9 cellular contexts compared by ENCODE assay signal in the genomic region with DNA sequence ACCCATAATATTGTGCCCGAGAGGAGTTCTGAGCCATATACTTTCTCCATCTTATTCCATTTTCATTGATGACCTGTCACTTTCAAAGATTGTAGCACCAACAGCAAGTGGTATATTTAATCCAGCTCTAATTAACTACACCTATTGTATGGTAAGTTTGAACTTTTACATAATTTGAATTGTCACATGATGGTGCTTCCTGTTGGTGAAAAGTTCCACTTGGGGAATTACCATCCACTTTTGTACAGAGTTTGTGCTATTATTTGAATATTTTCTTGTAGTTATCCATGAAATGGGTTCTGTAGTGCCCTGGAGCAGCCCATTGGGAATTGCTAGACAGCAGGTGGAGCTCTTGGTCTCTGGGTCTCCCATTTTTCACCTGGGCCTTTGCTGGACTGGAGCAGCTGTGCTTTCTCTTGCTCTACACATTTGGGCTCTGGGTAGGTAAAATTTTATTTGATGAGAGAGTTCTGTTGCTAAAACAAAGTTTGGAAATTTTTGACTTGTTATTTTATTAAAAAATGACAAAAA. TPM values are rescaled to one million over a fixed set of nuclear protein-coding genes. Genes with fewer than 3 reads are reported as not detected.
DNase-seq lines count a peak whose midpoint lies in the region; ATAC-seq, FAIRE-seq and TF ChIP-seq lines count a peak whose summit lies in the region.
"Had no signal": no experiment of that assay in that cellular context is flagged by ENCODE, and none has a peak within 500 bp of the region (broad histone marks: within the 10 kb centered on the region; RNA-seq: fewer than 3 reads in every experiment).

No MANE protein-coding gene starts in this region.

- peaks cover 2% of the 10 kb centered on the region for H3K4me1 Mint-ChIP-seq in osteocyte (ENCODE audit: unreplicated experiment)

- TF ChIP-seq CTCF in bronchial epithelial cell (IDR thresholded peaks at IDR 0.05; ENCODE audit: insufficient read depth, low read length, severe bottlenecking) (peak; percentile 64), osteocyte (IDR thresholded peaks at IDR 0.05) (peak; percentile 40)

- no peak overlapping the region for H3K27ac Mint-ChIP-seq in osteocyte (ENCODE audit: unreplicated experiment)

- H3K36me3 Mint-ChIP-seq in osteocyte (ENCODE audit: unreplicated experiment) = no peaks in the 10 kb centered on the region

- FAIRE-seq in bronchial epithelial cell (lab: Jason Lieb, UNC) = no peak

- DNase-seq in NCI-H1436 (lab: John Stamatoyannopoulos, UW) (peak; percentile 14), NCI-H1436 treated with DMSO at 0.1 percent for 48 hours (lab: John Stamatoyannopoulos, UW) (no peak), M059J (ENCODE audit: low read depth) (peak; percentile 52), bronchial epithelial cell (ENCODE audit: low read depth) (peak; percentile 37), osteocyte (ENCODE audit: extremely low spot score, unreplicated experiment) (no peak), SIG-M5 (lab: John Stamatoyannopoulos, UW) (no peak)
- DNase-seq in stimulated activated CD4-positive, alpha-beta T cell treated with anti-CD3 and anti-CD28 coated beads, Interleukin-4, amount 100 ng/mL, for 1 hour = no peak

- H3K4me3 Mint-ChIP-seq in osteocyte (ENCODE audit: unreplicated experiment) = no peak overlapping the region

- H3K4me3 ChIP-seq in bronchial epithelial cell (ENCODE audit: low read depth, low read length) = no peak overlapping the region
- H3K4me3 ChIP-seq: BLaER1 had no signal

- H3K9me3 Mint-ChIP-seq in osteocyte (ENCODE audit: unreplicated experiment) = no peaks in the 10 kb centered on the region

- ATAC-seq in HG02970 (IDR thresholded peaks at IDR 0.05; ENCODE audit: low FRiP score, unreplicated experiment) = no peak

- no peaks in the 10 kb centered on the region for H3K27me3 ChIP-seq in bronchial epithelial cell (ENCODE audit: control insufficient read depth, insufficient read depth, low read length)
- H3K27me3 ChIP-seq: BLaER1 had no signal

- H3K27me3 Mint-ChIP-seq in osteocyte (ENCODE audit: unreplicated experiment) = no peaks in the 10 kb centered on the region

- H3K36me3 ChIP-seq in bronchial epithelial cell (ENCODE audit: control insufficient read depth, insufficient read depth, low read length) = no peaks in the 10 kb centered on the region
- H3K36me3 ChIP-seq: BLaER1 had no signal

RNA-seq across cellular contexts. Expression of gene SMCO3, which starts 3.0 kb away (rescaled TPM):
- total RNA-seq in M059J (2014; rRNA removed; shearing (Covaris generic)) = not detected in 2 replicates
- not detected in 2 replicates for total RNA-seq in bronchial epithelial cell
- not detected in 2 replicates for total RNA-seq in osteocyte

RNA-seq across cellular contexts. Expression of gene C12orf60, which starts 7.5 kb away (rescaled TPM):
- 0.69 and 2.0 TPM in 2 replicates for total RNA-seq in M059J (2014; rRNA removed; shearing (Covaris generic))
- total RNA-seq in bronchial epithelial cell (1.4 and 2.1 TPM in 2 replicates), osteocyte (0.84 and 1.2 TPM in 2 replicates)

RNA-seq across cellular contexts. Expression of gene WBP11, which starts 7.7 kb away (rescaled TPM):
- 22.1 and 27.4 TPM in 2 replicates for total RNA-seq in M059J (2014; rRNA removed; shearing (Covaris generic))
- 3.7 and 9.2 TPM in 2 replicates for total RNA-seq in bronchial epithelial cell
- total RNA-seq in osteocyte = 62.4 and 64.3 TPM in 2 replicates

RNA-seq across cellular contexts. Expression of gene ART4, which starts 32.3 kb away (rescaled TPM):
- total RNA-seq in M059J (2014; rRNA removed; shearing (Covaris generic)) = not detected in 2 replicates
- total RNA-seq in bronchial epithelial cell (not detected in 2 replicates), osteocyte (not detected in 2 replicates)

Comparison
In these comparisons a context has a peak if more than half of its experiments do, and no peak if none do; other contexts are left out.
1. DNase-seq: peak in NCI-H1436 (single experiment), M059J (single experiment) and bronchial epithelial cell (single experiment); none in NCI-H1436 treated with DMSO at 0.1 percent for 48 hours (single experiment), osteocyte (single experiment), SIG-M5 (single experiment) and stimulated activated CD4-positive, alpha-beta T cell treated with anti-CD3 and anti-CD28 coated beads, Interleukin-4, amount 100 ng/mL, for 1 hour (single experiment).